ENCODE assay signal across 10 cellular contexts in the genomic region with DNA sequence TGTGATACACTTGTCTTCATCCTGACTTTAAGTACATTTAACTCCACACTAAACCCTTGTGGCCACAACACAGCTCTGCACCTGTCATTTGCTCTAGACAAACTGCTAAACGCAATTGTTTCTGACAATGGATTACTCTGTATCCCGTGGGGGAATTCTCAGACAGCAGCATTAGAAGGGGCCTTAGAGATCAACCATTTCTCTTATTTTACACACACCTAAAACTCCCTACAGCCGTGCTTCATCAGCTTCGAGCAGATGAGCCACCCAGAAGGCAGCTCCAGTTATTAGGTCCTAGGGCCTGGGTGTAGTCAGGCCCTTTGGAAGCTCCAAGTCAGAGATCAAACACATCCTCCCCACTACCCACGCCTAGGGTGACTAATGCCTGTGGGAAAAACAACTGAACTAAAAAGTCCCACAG. TPM values are rescaled to one million over a fixed set of nuclear protein-coding genes. Genes with fewer than 3 reads are reported as not detected.
A peak's percentile ranks its signal among the peaks of the same experiment; 100 is the strongest.
DNase-seq lines count a peak whose midpoint lies in the region; ATAC-seq and TF ChIP-seq lines count a peak whose summit lies in the region.
"Had no signal": no experiment of that assay in that cellular context is flagged by ENCODE, and none has a peak within 500 bp of the region (broad histone marks: within the 10 kb centered on the region; RNA-seq: fewer than 3 reads in every experiment).

No MANE protein-coding gene starts in this region.

- H3K27ac Mint-ChIP-seq in activated CD8-positive, alpha-beta T cell treated with anti-CD3 and anti-CD28 coated beads for 36 hours, result peak overlapping the region; percentile 41
- no peak overlapping the region for H3K27ac Mint-ChIP-seq in activated CD8-positive, alpha-beta T cell treated with anti-CD3 and anti-CD28 coated beads, Interleukin-2, amount 10 ng/mL, durations not matched to agents 7 days and 5 days

- H2AFZ ChIP-seq in Karpas-422 (ENCODE audit: low read length), result no peak overlapping the region

- H3K9me2 ChIP-seq in Karpas-422 (replicated peaks; ENCODE audit: insufficient read depth, low read length), result no peaks in the 10 kb centered on the region

- H3K36me3 Mint-ChIP-seq in activated CD8-positive, alpha-beta T cell treated with anti-CD3 and anti-CD28 coated beads for 36 hours (ENCODE audit: low read depth), result no peaks in the 10 kb centered on the region
- no peaks in the 10 kb centered on the region for H3K36me3 Mint-ChIP-seq in activated CD8-positive, alpha-beta T cell treated with anti-CD3 and anti-CD28 coated beads, Interleukin-2, amount 10 ng/mL, durations not matched to agents 7 days and 5 days (ENCODE audit: low read depth)

- no peaks in the 10 kb centered on the region for H3K36me3 ChIP-seq in Karpas-422 (ENCODE audit: insufficient read depth, low read length)

- H3K4me1 Mint-ChIP-seq in activated CD8-positive, alpha-beta T cell treated with anti-CD3 and anti-CD28 coated beads for 36 hours (ENCODE audit: low read depth), result peaks cover 22% of the 10 kb centered on the region
- H3K4me1 Mint-ChIP-seq in activated CD8-positive, alpha-beta T cell treated with anti-CD3 and anti-CD28 coated beads, Interleukin-2, amount 10 ng/mL, durations not matched to agents 7 days and 5 days (ENCODE audit: low read depth), result peaks cover 14% of the 10 kb centered on the region

- intact Hi-C loops in activated CD8-positive, alpha-beta T cell treated with anti-CD3 and anti-CD28 coated beads for 36 hours (cut with micrococcal nuclease), result no loop called here

- H4K20me1 ChIP-seq in Karpas-422 (ENCODE audit: insufficient read depth, low read depth, low read length), result no peaks in the 10 kb centered on the region

- no peak for DNase-seq in activated CD8-positive, alpha-beta T cell treated with anti-CD3 and anti-CD28 coated beads for 36 hours
- no peak for DNase-seq in activated CD8-positive, alpha-beta T cell treated with anti-CD3 and anti-CD28 coated beads, Interleukin-2, amount 10 ng/mL, durations not matched to agents 7 days and 5 days
- DNase-seq in Karpas-422, result peak; percentile 66
- DNase-seq in astrocyte of the cerebellum (ENCODE audit: low read depth), result no peak
- peak; percentile 37 for DNase-seq in skeletal muscle cell (ENCODE audit: low read depth)
- no peak for DNase-seq in NK-92 (lab: John Stamatoyannopoulos, UW; ENCODE audit: unreplicated experiment)
- no peak for DNase-seq in epidermal melanocyte (ENCODE audit: insufficient read length, low spot score)
- DNase-seq: DMS153, dorsolateral prefrontal cortex had no signal

- POLR2A ChIA-PET in activated CD8-positive, alpha-beta T cell treated with anti-CD3 and anti-CD28 coated beads for 36 hours (lab: Charles Lee), result no interaction called here
- POLR2A ChIA-PET in activated CD8-positive, alpha-beta T cell treated with anti-CD3 and anti-CD28 coated beads, Interleukin-2, amount 10 ng/mL, durations not matched to agents 7 days and 5 days (lab: Charles Lee), result no interaction called here

- H3K9ac ChIP-seq in Karpas-422 (ENCODE audit: low read length), result no peak overlapping the region

- H3K4me3 ChIP-seq in Karpas-422 (ENCODE audit: low read length) (no peak overlapping the region), astrocyte of the cerebellum (ENCODE audit: low read depth, low read length) (no peak overlapping the region), skeletal muscle cell (ENCODE audit: low read depth, low read length) (no peak overlapping the region)

- H3K79me2 ChIP-seq in Karpas-422 (ENCODE audit: low read length), result no peaks in the 10 kb centered on the region

- no peaks in the 10 kb centered on the region; the same call in 1 of the 2 replicates for H3K27me3 ChIP-seq in Karpas-422 (ENCODE audit: low read length)
- H3K27me3 ChIP-seq: dorsolateral prefrontal cortex had no signal

- H3K27me3 Mint-ChIP-seq in activated CD8-positive, alpha-beta T cell treated with anti-CD3 and anti-CD28 coated beads for 36 hours, result peaks cover 2% of the 10 kb centered on the region
- peaks cover 15% of the 10 kb centered on the region for H3K27me3 Mint-ChIP-seq in activated CD8-positive, alpha-beta T cell treated with anti-CD3 and anti-CD28 coated beads, Interleukin-2, amount 10 ng/mL, durations not matched to agents 7 days and 5 days (ENCODE audit: low read depth)

- H3K27ac ChIP-seq in Karpas-422 (ENCODE audit: low read length), result no peak overlapping the region

- in situ Hi-C loops in astrocyte of the cerebellum (cut with HindIII; ENCODE audit: low sequenced_read_pairs), result no loop called here

- peaks cover 13% of the 10 kb centered on the region for H3K4me1 ChIP-seq in Karpas-422 (ENCODE audit: low read length)

- H3K4me3 Mint-ChIP-seq in activated CD8-positive, alpha-beta T cell treated with anti-CD3 and anti-CD28 coated beads for 36 hours, result peak overlapping the region; percentile 44
- H3K4me3 Mint-ChIP-seq in activated CD8-positive, alpha-beta T cell treated with anti-CD3 and anti-CD28 coated beads, Interleukin-2, amount 10 ng/mL, durations not matched to agents 7 days and 5 days, result no peak overlapping the region

- no peak for ATAC-seq in activated CD8-positive, alpha-beta T cell treated with anti-CD3 and anti-CD28 coated beads for 36 hours
- no peak for ATAC-seq in activated CD8-positive, alpha-beta T cell treated with anti-CD3 and anti-CD28 coated beads, Interleukin-2, amount 10 ng/mL, durations not matched to agents 7 days and 5 days
- ATAC-seq in GM21515 (IDR thresholded peaks at IDR 0.05; ENCODE audit: unreplicated experiment), result no peak

- no peaks in the 10 kb centered on the region for H3K9me3 ChIP-seq in Karpas-422 (ENCODE audit: low read length)

- TF ChIP-seq CTCF in activated CD8-positive, alpha-beta T cell treated with anti-CD3 and anti-CD28 coated beads for 36 hours (IDR thresholded peaks at IDR 0.05), result no peak
- TF ChIP-seq CTCF in astrocyte of the cerebellum (IDR thresholded peaks at IDR 0.05; ENCODE audit: low read depth, low read length, missing control alignments), result peak; percentile 27

- H3K4me2 ChIP-seq in Karpas-422 (ENCODE audit: low read depth, low read length, poor library complexity, severe bottlenecking), result no peak overlapping the region

- CTCF ChIA-PET in activated CD8-positive, alpha-beta T cell treated with anti-CD3 and anti-CD28 coated beads for 36 hours (lab: Charles Lee), result interaction anchor here (0.9 to 8.2 kb wide), 8 partner anchors 8 to 101 kb away, joined by 3 to 130 read pairs (median 4); no protein-coding TSS in a partner anchor
- CTCF ChIA-PET in activated CD8-positive, alpha-beta T cell treated with anti-CD3 and anti-CD28 coated beads, Interleukin-2, amount 10 ng/mL, durations not matched to agents 7 days and 5 days (lab: Charles Lee), result interaction anchor here (1.0 to 11.8 kb wide), 12 partner anchors 8 to 352 kb away, joined by 3 to 169 read pairs (median 5); no protein-coding TSS in a partner anchor

- no peaks in the 10 kb centered on the region for H3K9me3 Mint-ChIP-seq in activated CD8-positive, alpha-beta T cell treated with anti-CD3 and anti-CD28 coated beads for 36 hours
- H3K9me3 Mint-ChIP-seq in activated CD8-positive, alpha-beta T cell treated with anti-CD3 and anti-CD28 coated beads, Interleukin-2, amount 10 ng/mL, durations not matched to agents 7 days and 5 days (ENCODE audit: insufficient read depth), result no peaks in the 10 kb centered on the region

RNA-seq across cellular contexts. Expression of gene IL12A, which starts 1.3 kb away (rescaled TPM):
- not detected for total RNA-seq in activated CD8-positive, alpha-beta T cell treated with anti-CD3 and anti-CD28 coated beads for 36 hours
- total RNA-seq in activated CD8-positive, alpha-beta T cell treated with anti-CD3 and anti-CD28 coated beads, Interleukin-2, amount 10 ng/mL, durations not matched to agents 7 days and 5 days, result not detected
- 0.78 and 0.83 TPM in 2 replicates for total RNA-seq in Karpas-422 (2014; rRNA removed; shearing (Covaris generic); ENCODE audit: low replicate concordance)

Comparison
In these comparisons a context has a peak if more than half of its experiments do, and no peak if none do; other contexts are left out.
1. DNase-seq: peak in Karpas-422 (single experiment) and skeletal muscle cell (single experiment); none in activated CD8-positive, alpha-beta T cell treated with anti-CD3 and anti-CD28 coated beads for 36 hours (single experiment), activated CD8-positive, alpha-beta T cell treated with anti-CD3 and anti-CD28 coated beads, Interleukin-2, amount 10 ng/mL, durations not matched to agents 7 days and 5 days (single experiment), astrocyte of the cerebellum (single experiment), NK-92 (single experiment) and epidermal melanocyte (single experiment).